ENCODE assay signal across 9 cellular contexts in the genomic region with DNA sequence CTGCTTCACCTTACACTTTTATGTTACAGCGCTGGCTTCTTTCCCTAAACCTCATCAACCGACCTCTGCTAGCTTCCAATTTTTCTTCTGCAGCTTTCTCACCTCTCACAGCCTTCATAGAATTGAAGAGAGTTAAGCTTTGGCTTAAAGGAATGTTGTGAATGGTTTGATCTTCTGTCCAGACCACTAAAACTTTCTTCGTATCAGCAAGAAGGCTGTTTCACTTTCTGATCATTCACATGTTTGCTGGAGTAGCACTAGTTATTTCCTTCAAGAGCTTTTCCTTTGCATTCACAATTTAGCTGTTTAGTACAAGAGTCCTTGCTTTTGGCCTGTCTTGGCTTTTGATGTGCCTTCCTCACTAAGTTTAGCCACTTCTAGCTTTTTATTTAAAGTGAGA. TPM values are rescaled to one million over a fixed set of nuclear protein-coding genes. Genes with fewer than 3 reads are reported as not detected.
A peak's percentile ranks its signal among the peaks of the same experiment; 100 is the strongest.
DNase-seq lines count a peak whose midpoint lies in the region; ATAC-seq and TF ChIP-seq lines count a peak whose summit lies in the region.
"Had no signal": no experiment of that assay in that cellular context is flagged by ENCODE, and none has a peak within 500 bp of the region (broad histone marks: within the 10 kb centered on the region; RNA-seq: fewer than 3 reads in every experiment).

No MANE protein-coding gene starts in this region.

- no peak for TF ChIP-seq CTCF in GM12864 (IDR thresholded peaks at IDR 0.05; ENCODE audit: low read depth, low read length, missing control alignments)

- peak overlapping the region; percentile 62 to 89 (median 85) for H3K4me3 Mint-ChIP-seq in naive thymus-derived CD8-positive, alpha-beta T cell

- ATAC-seq in HG02852 (IDR thresholded peaks at IDR 0.05; ENCODE audit: unreplicated experiment) (peak; percentile 39), Right ventricle myocardium inferior (no peak)
- ATAC-seq in activated naive CD4-positive, alpha-beta T cell treated with anti-CD3 and anti-CD28 coated beads, Interleukin-2, amount 50 U/mL, for 72 hours, result peak; percentile 10 to 21
- ATAC-seq in naive thymus-derived CD8-positive, alpha-beta T cell, result peak; percentile 24 to 29

- POLR2A ChIA-PET in naive thymus-derived CD8-positive, alpha-beta T cell (lab: Charles Lee), result interaction anchor here (1.6 to 1.7 kb wide), 2 partner anchors 49 to 80 kb away, joined by 5 to 8 read pairs; a partner anchor contains a TSS

- no peaks in the 10 kb centered on the region for H3K27me3 Mint-ChIP-seq in naive thymus-derived CD8-positive, alpha-beta T cell

- DNase-seq in GM12864 (ENCODE audit: low read depth) (no peak), Right ventricle myocardium inferior (ENCODE audit: missing footprints) (no peak), glomerular visceral epithelial cell (ENCODE audit: extremely low spot score) (no peak), KBM-7 (no peak), NCI-H1092 (lab: John Stamatoyannopoulos, UW) (no peak)
- DNase-seq in activated naive CD4-positive, alpha-beta T cell treated with anti-CD3 and anti-CD28 coated beads, Interleukin-2, amount 50 U/mL, for 72 hours (ENCODE audit: low spot score in 2 of 2), result no peak
- DNase-seq in naive thymus-derived CD8-positive, alpha-beta T cell, result peak in 3 of 10 donors; percentile 10 to 25 (median 17)
- DNase-seq: NCI-H1694 had no signal

- no peaks in the 10 kb centered on the region for H3K9me3 Mint-ChIP-seq in activated naive CD4-positive, alpha-beta T cell treated with anti-CD3 and anti-CD28 coated beads, Interleukin-2, amount 50 U/mL, for 72 hours
- H3K9me3 Mint-ChIP-seq in naive thymus-derived CD8-positive, alpha-beta T cell, result no peaks in the 10 kb centered on the region

- peaks cover 29 to 70% (median 62%) of the 10 kb centered on the region in 4 donors for H3K4me1 Mint-ChIP-seq in naive thymus-derived CD8-positive, alpha-beta T cell

- intact Hi-C loops in Right ventricle myocardium inferior (cut with DNase I), result no loop called here

- in situ Hi-C loops in KBM-7 (cut with MboI; ENCODE audit: low pct_unique_long_range_greater_than_20kb, low sequenced_read_pairs), result no loop called here

- peak overlapping the region; percentile 20; the same call in 1 of the 2 replicates for H3K4me3 ChIP-seq in GM12864 (ENCODE audit: low read depth, low read length)

- peaks cover 0 to 4% of the 10 kb centered on the region in 2 donors for H3K36me3 Mint-ChIP-seq in activated naive CD4-positive, alpha-beta T cell treated with anti-CD3 and anti-CD28 coated beads, Interleukin-2, amount 50 U/mL, for 72 hours
- no peaks in the 10 kb centered on the region for H3K36me3 Mint-ChIP-seq in naive thymus-derived CD8-positive, alpha-beta T cell

- peak overlapping the region; percentile 65 to 96 for H3K27ac Mint-ChIP-seq in activated naive CD4-positive, alpha-beta T cell treated with anti-CD3 and anti-CD28 coated beads, Interleukin-2, amount 50 U/mL, for 72 hours
- H3K27ac Mint-ChIP-seq in naive thymus-derived CD8-positive, alpha-beta T cell, result peak overlapping the region; percentile 73 to 96 (median 91)

RNA-seq across cellular contexts. Expression of a gene that starts 49.5 kb away (rescaled TPM):
- 10 to 100 TPM; 39.5 to 43.6 TPM for total RNA-seq in activated naive CD4-positive, alpha-beta T cell treated with anti-CD3 and anti-CD28 coated beads, Interleukin-2, amount 50 U/mL, for 72 hours
- 100 to 1,000 TPM; 131 to 133 TPM for total RNA-seq in naive thymus-derived CD8-positive, alpha-beta T cell
- polyA plus RNA-seq in naive thymus-derived CD8-positive, alpha-beta T cell, result 10 to 100 TPM; 60.2 to 83.9 (median 67.1) TPM
- 56.1 TPM for total RNA-seq in Right ventricle myocardium inferior
